In the genomic region with DNA sequence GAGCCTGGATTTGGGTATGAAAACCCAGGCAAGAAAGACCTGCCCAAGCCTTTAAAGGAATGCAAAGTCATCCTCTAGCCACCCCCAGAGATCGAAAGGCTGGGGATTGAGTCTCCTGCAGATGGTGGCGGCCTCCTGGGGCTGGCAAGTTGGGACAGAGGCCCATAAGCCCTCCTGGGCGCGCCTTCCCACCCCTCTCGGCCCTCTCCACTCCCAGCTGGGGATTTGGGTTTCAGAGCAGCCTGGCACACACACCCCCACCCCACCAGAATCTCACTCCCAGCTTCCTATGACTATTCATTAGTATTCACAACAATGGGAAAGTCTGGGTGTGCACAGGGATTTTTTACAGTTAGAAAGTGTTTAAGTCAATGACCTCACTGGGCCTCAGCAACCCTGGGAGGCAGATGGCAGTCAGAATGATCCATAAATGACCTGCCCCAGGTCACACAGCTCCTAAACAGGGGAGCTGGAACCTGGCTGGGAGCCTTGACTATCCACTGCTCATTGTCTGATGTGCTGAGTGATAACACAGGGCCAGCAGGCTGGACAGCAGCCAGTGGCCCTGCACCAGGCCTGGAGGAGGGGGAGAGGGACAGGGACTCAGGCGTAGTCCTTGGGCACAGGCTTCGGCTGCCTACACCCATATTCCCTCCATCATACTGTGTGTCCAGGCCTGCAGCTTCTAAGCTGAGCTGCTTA, we compare ENCODE assay signal across 6 cellular contexts. TPM values are rescaled to one million over a fixed set of nuclear protein-coding genes. Genes with fewer than 3 reads are reported as not detected.
DNase-seq lines count a peak whose midpoint lies in the region; ATAC-seq, FAIRE-seq and TF ChIP-seq lines count a peak whose summit lies in the region.

No MANE protein-coding gene starts in this region.

- H2AK9ac ChIP-seq in IMR-90 (replicated peaks; ENCODE audit: low read depth, low read length, poor library complexity), result peak overlapping the region; percentile 77

- dilution Hi-C loops in IMR-90 (cut with HindIII; ENCODE audit: low sequenced_read_pairs, unreplicated experiment), result no loop called here

- FAIRE-seq in K562 (lab: Jason Lieb, UNC), result peak; percentile 81

- H3K4me1 ChIP-seq in IMR-90 (ENCODE audit: control insufficient read depth, insufficient read depth, low read length) (peaks cover 25% of the 10 kb centered on the region), K562 (replicated peaks in 1 of 2; ENCODE audit: control insufficient read depth in 2 of 2, insufficient read depth in 2 of 2, low read length in 2 of 2) (peaks cover 29 to 65% of the 10 kb centered on the region in 2 experiments)

- H2AFZ ChIP-seq in IMR-90 (replicated peaks; ENCODE audit: low read length, poor library complexity) (peak overlapping the region; percentile 51), K562 (ENCODE audit: low read depth, low read length) (peak overlapping the region; percentile 34; the same call in 1 of the 2 replicates)

- intact Hi-C loops in IMR-90 (cut with micrococcal nuclease), result no loop called here
- intact Hi-C loops in K562 (cut with micrococcal nuclease), result no loop called here

- H3K27me3 Mint-ChIP-seq in nephron progenitor cell (ENCODE audit: low read depth, poor library complexity), result no peaks in the 10 kb centered on the region

- H3K9ac ChIP-seq in IMR-90 (ENCODE audit: low read depth, low read length) (no peak overlapping the region), K562 (ENCODE audit: insufficient read depth in 1 of 2, low read depth in 2 of 2, low read length in 2 of 2) (peak overlapping the region; percentile 50 to 87; a peak in 3 of 4 replicates)

- no peak overlapping the region for H3K18ac ChIP-seq in IMR-90 (ENCODE audit: low read depth, low read length)

- H3K9me1 ChIP-seq in IMR-90 (ENCODE audit: insufficient read depth, low read length) (0 out of 2 replicates have a peak, but pooled peaks cover 6% of the 10 kb centered on the region), K562 (ENCODE audit: control insufficient read depth, insufficient read depth, low read length) (peaks cover 20% of the 10 kb centered on the region)

- TF ChIP-seq EP300 in K562 (IDR thresholded peaks at IDR 0.05; ENCODE audit: low read length), result no peak

- H2BK120ac ChIP-seq in IMR-90 (ENCODE audit: low read depth, low read length), result no peak overlapping the region

- H3K4me2 ChIP-seq in IMR-90 (ENCODE audit: low read depth, low read length) (no peak overlapping the region), K562 (ENCODE audit: insufficient read depth, low read length) (peak overlapping the region; percentile 41)

- H2BK5ac ChIP-seq in IMR-90 (ENCODE audit: low read depth, low read length, poor library complexity, severe bottlenecking), result no peak overlapping the region

- no peaks in the 10 kb centered on the region for H3K36me3 Mint-ChIP-seq in nephron progenitor cell (ENCODE audit: low read depth)

- in situ Hi-C loops in IMR-90 (cut with MboI; ENCODE audit: low sequenced_read_pairs), result no loop called here
- in situ Hi-C loops in K562 (cut with MboI), result no loop called here

- H3K79me2 ChIP-seq in K562 (ENCODE audit: control insufficient read depth, insufficient read depth, low read length), result peaks cover 53% of the 10 kb centered on the region

- CTCF ChIA-PET in IMR-90 (lab: Yijun Ruan, JAX) (no interaction called here), K562 (lab: Yijun Ruan, JAX; ENCODE audit: low intra/inter-chr PET ratio) (interaction anchor here (0.6 kb wide), 1 partner anchor 1386 kb away, joined by 8 read pairs; no protein-coding TSS in a partner anchor)

- H3K27me3 ChIP-seq in IMR-90 (ENCODE audit: control insufficient read depth, insufficient read depth, low read length), result no peaks in the 10 kb centered on the region
- no peaks in the 10 kb centered on the region for H3K27me3 ChIP-seq in K562 (ENCODE audit: control insufficient read depth in 2 of 2, insufficient read depth in 2 of 2, low read length in 2 of 2)

- no peak overlapping the region for H2BK20ac ChIP-seq in IMR-90 (ENCODE audit: low read depth, low read length)

- H3K36me3 ChIP-seq in IMR-90 (ENCODE audit: control insufficient read depth, insufficient read depth, low read length) (no peaks in the 10 kb centered on the region), K562 (ENCODE audit: control insufficient read depth, insufficient read depth, low read length) (peaks cover 19% of the 10 kb centered on the region; the same call in 2 of the 3 replicates)

- no peak for TF ChIP-seq CTCF in IMR-90 (conservative IDR thresholded peaks at IDR 0.05; ENCODE audit: low read depth, low read length)
- TF ChIP-seq CTCF in K562 (IDR thresholded peaks at IDR 0.05 in 2 of 3, conservative IDR thresholded peaks at IDR 0.05 in 1 of 3; ENCODE audit: insufficient read depth in 2 of 3, low read depth in 1 of 3, low read length in 3 of 3), result no peak
- TF ChIP-seq CTCF in nephron progenitor cell (IDR thresholded peaks at IDR 0.05), result no peak

- TF ChIP-seq POLR2A in IMR-90 (IDR thresholded peaks at IDR 0.05; ENCODE audit: low read depth, low read length), result no peak
- no peak for TF ChIP-seq POLR2A in K562 (conservative IDR thresholded peaks at IDR 0.05)

- peak overlapping the region; percentile 64 for H3K27ac Mint-ChIP-seq in nephron progenitor cell

- peaks cover 87% of the 10 kb centered on the region for H3K4me1 Mint-ChIP-seq in nephron progenitor cell

- peak overlapping the region; percentile 14; the same call in 1 of the 2 replicates for H2AK5ac ChIP-seq in IMR-90 (ENCODE audit: low read depth, low read length)

- no peak overlapping the region for H3K4ac ChIP-seq in IMR-90 (ENCODE audit: low read depth, low read length)

- no peak overlapping the region for H3K23ac ChIP-seq in IMR-90 (ENCODE audit: low read depth, low read length)

- H3K14ac ChIP-seq in IMR-90 (replicated peaks; ENCODE audit: low read depth, low read length), result no peak overlapping the region

- BruUV-seq in IMR-90 (replicated peaks; lab: Mats Ljungman, UMichigan) (no TSS peak), K562 (replicated peaks; lab: Mats Ljungman, UMichigan) (no TSS peak)

- H3K4me3 Mint-ChIP-seq in nephron progenitor cell, result no peak overlapping the region

- H3K27ac ChIP-seq in IMR-90 (ENCODE audit: insufficient read depth, low read length) (no peak overlapping the region), K562 (ENCODE audit: extremely low read depth, low read depth, low read length) (peak overlapping the region; percentile 61; the same call in 2 of the 3 replicates)

- H4K20me1 ChIP-seq in IMR-90 (ENCODE audit: insufficient read depth, low read length) (peaks cover 8% of the 10 kb centered on the region), K562 (replicated peaks; ENCODE audit: control insufficient read depth, insufficient read depth, low read length) (peaks cover 25% of the 10 kb centered on the region; the same call in 1 of the 2 replicates)

- H3K4me3 ChIP-seq in IMR-90 (ENCODE audit: insufficient read depth, low read depth, low read length), result no peak overlapping the region
- H3K4me3 ChIP-seq in K562, result no peak overlapping the region

- WGBS in IMR-90 (ENCODE audit: extremely low coverage in 2 of 2, insufficient read length in 1 of 2), 2 experiments, result no CpG with 5 or more reads among the region's 7 CpGs
- 16% methylated on average over 7 of the region's 7 CpGs for WGBS in K562 (ENCODE audit: insufficient coverage, low coverage, missing lambda C conversion rate)

- H3K9me3 ChIP-seq in IMR-90 (ENCODE audit: control insufficient read depth, insufficient read depth, low read length) (no peaks in the 10 kb centered on the region), K562 (replicated peaks; ENCODE audit: control insufficient read depth, insufficient read depth, low read depth, low read length) (no peaks in the 10 kb centered on the region)

- peaks cover 0 to 10% of the 10 kb centered on the region in 2 experiments; a peak in 2 of 4 replicates for H3K79me1 ChIP-seq in IMR-90 (ENCODE audit: low read depth in 1 of 2, low read length in 2 of 2)

- TF ChIP-seq RAD21 in IMR-90 (IDR thresholded peaks at IDR 0.05; ENCODE audit: low read length), result no peak
- TF ChIP-seq RAD21 in K562 (CRISPR knock-in tag; conservative IDR thresholded peaks at IDR 0.05 in 1 of 2, IDR thresholded peaks at IDR 0.05 in 1 of 2), result no peak; a peak in 1 of 4 replicates

- 0 out of 2 replicates have a peak overlapping the region, but pooled peaks have one; percentile 1 for H3K56ac ChIP-seq in IMR-90 (ENCODE audit: extremely low read depth, insufficient read depth, low read length)

- no peak overlapping the region for H4K8ac ChIP-seq in IMR-90 (ENCODE audit: low read depth in 2 of 2, low read length in 2 of 2)

- no peaks in the 10 kb centered on the region for H3K9me3 Mint-ChIP-seq in nephron progenitor cell

- peak; percentile 19 for ATAC-seq in IMR-90 (ENCODE audit: low read depth)
- peak; percentile 74 for ATAC-seq in K562
- ATAC-seq in HG02840 (IDR thresholded peaks at IDR 0.05; ENCODE audit: low FRiP score, unreplicated experiment), result no peak
- no peak for ATAC-seq in GM21786 (IDR thresholded peaks at IDR 0.05; ENCODE audit: unreplicated experiment)

- H4K91ac ChIP-seq in IMR-90 (ENCODE audit: insufficient read depth, low read depth, low read length), result no peak overlapping the region

- no peak overlapping the region for H4K5ac ChIP-seq in IMR-90 (ENCODE audit: low read depth, low read length)

- no peak overlapping the region for H2BK15ac ChIP-seq in IMR-90 (ENCODE audit: low read depth, low read length)

- DNase-seq in IMR-90, result no peak
- DNase-seq in K562 (ENCODE audit: extremely low read depth in 1 of 4, low spot score in 3 of 4), result peak; percentile 48 to 71 (median 56)
- DNase-seq in nephron progenitor cell, result no peak
- no peak for DNase-seq in foreskin melanocyte

- POLR2A ChIA-PET in IMR-90 (lab: Charles Lee; ENCODE audit: unreplicated experiment) (no interaction called here), K562 (lab: Yijun Ruan, JAX) (interaction anchor here (0.6 to 2.7 kb wide), 9 partner anchors 9 to 383 kb away, joined by 3 to 22 read pairs (median 3); no protein-coding TSS in a partner anchor)

RNA-seq across cellular contexts. Expression of gene NHERF1, which starts 12.1 kb away (rescaled TPM):
- total RNA-seq in IMR-90 (2012; rRNA removed), result 3.3 and 3.8 TPM in 2 replicates
- 11.8 and 14.5 TPM in 2 replicates for polyA plus RNA-seq in IMR-90 (2012; rRNA removed)
- 12.1 and 16.9 TPM in 2 replicates for polyA plus RNA-seq in IMR-90 (2012; cell fraction: cytosol; rRNA removed)
- 8.0 and 9.1 TPM in 2 replicates for polyA plus RNA-seq in IMR-90 (2012; cell fraction: nucleus; rRNA removed; ENCODE audit: low replicate concordance)
- total RNA-seq in K562 (2011; cell fraction: chromatin; rRNA removed; ENCODE audit: low replicate concordance), result 18.4 and 49.5 TPM in 2 replicates
- 26.0 and 28.6 TPM in 2 replicates for total RNA-seq in K562 (2011; cell fraction: nucleolus; rRNA removed)
- total RNA-seq in K562 (2011; cell fraction: nucleoplasm; rRNA removed), result 29.0 and 37.5 TPM in 2 replicates
- total RNA-seq in K562 (2014; rRNA removed), result 35.5 and 51.8 TPM in 2 replicates
- total RNA-seq in K562 (2014; rRNA removed; fragmentation: Illumina TruSeq; extraction: Trizol), result 23.8 and 30.5 TPM in 2 replicates
- 38.9 and 40.2 TPM in 2 replicates for total RNA-seq in K562 (2015; rRNA removed; fragmentation: Illumina TruSeq; extraction: Trizol)
- 79.9 and 88.0 TPM in 2 replicates for total RNA-seq in K562 (2021)
- 36.9 and 45.6 TPM in 2 replicates for polyA plus RNA-seq in K562 (2011; rRNA removed)
- polyA plus RNA-seq in K562 (2011; cell fraction: cytosol; rRNA removed), result 59.4 and 62.4 TPM in 2 replicates
- 36.7 and 44.4 TPM in 2 replicates for polyA plus RNA-seq in K562 (2011; cell fraction: nucleus; rRNA removed)
- 42.9 and 66.5 TPM in 2 replicates for polyA plus RNA-seq in K562 (2012)
- 64.8 and 78.7 TPM in 2 replicates for polyA plus RNA-seq in K562 (2014; fragmentation: Illumina TruSeq; extraction: Trizol)
- polyA plus RNA-seq in K562 (2014; fragmentation: Nextera tagmentation; extraction: Ambion mirVana), result 10 to 100 TPM; 11.4 to 20.6 TPM
- polyA plus RNA-seq in K562 (2014; rRNA removed), result 44.9 and 50.1 TPM in 2 replicates
- polyA minus RNA-seq in K562 (2011; rRNA and poly(A)+ RNA removed), result 29.5 and 44.1 TPM in 2 replicates
- polyA minus RNA-seq in K562 (2011; cell fraction: cytosol; rRNA and poly(A)+ RNA removed), result 35.7 and 39.5 TPM in 2 replicates
- polyA minus RNA-seq in K562 (2011; cell fraction: nucleus; rRNA and poly(A)+ RNA removed), result 8.5 and 9.6 TPM in 2 replicates

RNA-seq across cellular contexts. Expression of gene NAT9, which starts 15.6 kb away (rescaled TPM):
- total RNA-seq in IMR-90 (2012; rRNA removed) (25.8 and 48.9 TPM in 2 replicates), K562 (2014; rRNA removed) (28.8 and 31.9 TPM in 2 replicates), K562 (2014; rRNA removed; fragmentation: Illumina TruSeq; extraction: Trizol) (28.3 and 42.2 TPM in 2 replicates), K562 (2015; rRNA removed; fragmentation: Illumina TruSeq; extraction: Trizol) (39.4 and 40.8 TPM in 2 replicates), K562 (2021) (56.8 and 63.6 TPM in 2 replicates)
- polyA plus RNA-seq in IMR-90 (2012; rRNA removed) (60.7 and 62.0 TPM in 2 replicates), K562 (2011; rRNA removed) (42.4 and 52.0 TPM in 2 replicates), K562 (2014; fragmentation: Illumina TruSeq; extraction: Trizol) (37.1 and 39.9 TPM in 2 replicates), K562 (2014; fragmentation: Nextera tagmentation; extraction: Ambion mirVana) (1 to 10 TPM; 4.2 to 5.9 TPM), K562 (2014; rRNA removed) (59.9 and 63.8 TPM in 2 replicates)
- polyA plus RNA-seq in IMR-90 (2012; cell fraction: cytosol; rRNA removed), result 37.4 and 41.6 TPM in 2 replicates
- polyA plus RNA-seq in IMR-90 (2012; cell fraction: nucleus; rRNA removed; ENCODE audit: low replicate concordance), result 399 and 532 TPM in 2 replicates
- total RNA-seq in K562 (2011; cell fraction: chromatin; rRNA removed; ENCODE audit: low replicate concordance), result 145 and 300 TPM in 2 replicates
- 204 and 205 TPM in 2 replicates for total RNA-seq in K562 (2011; cell fraction: nucleolus; rRNA removed)
- total RNA-seq in K562 (2011; cell fraction: nucleoplasm; rRNA removed), result 164 and 167 TPM in 2 replicates
- polyA plus RNA-seq in K562 (2011; cell fraction: cytosol; rRNA removed), result 38.3 and 39.8 TPM in 2 replicates
- polyA plus RNA-seq in K562 (2011; cell fraction: nucleus; rRNA removed), result 305 and 323 TPM in 2 replicates
- 49.7 and 52.4 TPM in 2 replicates for polyA plus RNA-seq in K562 (2012)
- polyA minus RNA-seq in K562 (2011; rRNA and poly(A)+ RNA removed), result 30.1 and 37.1 TPM in 2 replicates
- 9.9 and 11.5 TPM in 2 replicates for polyA minus RNA-seq in K562 (2011; cell fraction: cytosol; rRNA and poly(A)+ RNA removed)
- 60.3 and 89.4 TPM in 2 replicates for polyA minus RNA-seq in K562 (2011; cell fraction: nucleus; rRNA and poly(A)+ RNA removed)

RNA-seq across cellular contexts. Expression of gene RAB37, which starts 23.5 kb away (rescaled TPM):
- not detected in 2 replicates for total RNA-seq in IMR-90 (2012; rRNA removed)
- polyA plus RNA-seq in IMR-90 (2012; rRNA removed), result 0.19 TPM in 1 of 2 replicates, not detected in the other
- polyA plus RNA-seq in IMR-90 (2012; cell fraction: cytosol; rRNA removed), result 0.09 and 0.10 TPM in 2 replicates
- polyA plus RNA-seq in IMR-90 (2012; cell fraction: nucleus; rRNA removed; ENCODE audit: low replicate concordance), result 0.12 and 0.16 TPM in 2 replicates
- not detected in 2 replicates for total RNA-seq in K562 (2011; cell fraction: chromatin; rRNA removed; ENCODE audit: low replicate concordance)
- not detected in 2 replicates for total RNA-seq in K562 (2011; cell fraction: nucleolus; rRNA removed)
- total RNA-seq in K562 (2011; cell fraction: nucleoplasm; rRNA removed), result not detected in 2 replicates
- not detected in 2 replicates for total RNA-seq in K562 (2014; rRNA removed)
- not detected in 2 replicates for total RNA-seq in K562 (2014; rRNA removed; fragmentation: Illumina TruSeq; extraction: Trizol)
- total RNA-seq in K562 (2015; rRNA removed; fragmentation: Illumina TruSeq; extraction: Trizol), result 0.11 and 0.23 TPM in 2 replicates
- total RNA-seq in K562 (2021), result 0.27 TPM in 1 of 2 replicates, not detected in the other
- polyA plus RNA-seq in K562 (2011; rRNA removed), result 0.03 and 0.21 TPM in 2 replicates
- polyA plus RNA-seq in K562 (2011; cell fraction: cytosol; rRNA removed), result 0.22 TPM in 1 of 2 replicates, not detected in the other
- 0.07 and 0.18 TPM in 2 replicates for polyA plus RNA-seq in K562 (2011; cell fraction: nucleus; rRNA removed)
- 0.19 and 0.22 TPM in 2 replicates for polyA plus RNA-seq in K562 (2012)
- 0.04 and 0.12 TPM in 2 replicates for polyA plus RNA-seq in K562 (2014; fragmentation: Illumina TruSeq; extraction: Trizol)
- polyA plus RNA-seq in K562 (2014; fragmentation: Nextera tagmentation; extraction: Ambion mirVana), result under 1 TPM in 1 of 2 experiments, not detected in 1; 0.03 TPM
- not detected in 2 replicates for polyA plus RNA-seq in K562 (2014; rRNA removed)
- polyA minus RNA-seq in K562 (2011; rRNA and poly(A)+ RNA removed), result 0.11 TPM in 1 of 2 replicates, not detected in the other
- polyA minus RNA-seq in K562 (2011; cell fraction: cytosol; rRNA and poly(A)+ RNA removed), result not detected in 2 replicates
- not detected in 2 replicates for polyA minus RNA-seq in K562 (2011; cell fraction: nucleus; rRNA and poly(A)+ RNA removed)

RNA-seq across cellular contexts. Expression of gene CD300LF, which starts 47.8 kb away (rescaled TPM):
- total RNA-seq in IMR-90 (2012; rRNA removed) (not detected in 2 replicates), K562 (2014; rRNA removed) (not detected in 2 replicates), K562 (2014; rRNA removed; fragmentation: Illumina TruSeq; extraction: Trizol) (not detected in 2 replicates), K562 (2015; rRNA removed; fragmentation: Illumina TruSeq; extraction: Trizol) (not detected in 2 replicates), K562 (2021) (not detected in 2 replicates)
- polyA plus RNA-seq in IMR-90 (2012; rRNA removed) (not detected in 2 replicates), K562 (2011; rRNA removed) (not detected in 2 replicates), K562 (2014; fragmentation: Illumina TruSeq; extraction: Trizol) (not detected in 2 replicates), K562 (2014; fragmentation: Nextera tagmentation; extraction: Ambion mirVana) (not detected), K562 (2014; rRNA removed) (not detected in 2 replicates)
- not detected in 2 replicates for polyA plus RNA-seq in IMR-90 (2012; cell fraction: cytosol; rRNA removed)
- not detected in 2 replicates for polyA plus RNA-seq in IMR-90 (2012; cell fraction: nucleus; rRNA removed; ENCODE audit: low replicate concordance)
- total RNA-seq in K562 (2011; cell fraction: chromatin; rRNA removed; ENCODE audit: low replicate concordance), result not detected in 2 replicates
- total RNA-seq in K562 (2011; cell fraction: nucleolus; rRNA removed), result not detected in 2 replicates
- total RNA-seq in K562 (2011; cell fraction: nucleoplasm; rRNA removed), result not detected in 2 replicates
- polyA plus RNA-seq in K562 (2011; cell fraction: cytosol; rRNA removed), result not detected in 2 replicates
- not detected in 2 replicates for polyA plus RNA-seq in K562 (2011; cell fraction: nucleus; rRNA removed)
- not detected in 2 replicates for polyA plus RNA-seq in K562 (2012)
- not detected in 2 replicates for polyA minus RNA-seq in K562 (2011; rRNA and poly(A)+ RNA removed)
- not detected in 2 replicates for polyA minus RNA-seq in K562 (2011; cell fraction: cytosol; rRNA and poly(A)+ RNA removed)
- not detected in 2 replicates for polyA minus RNA-seq in K562 (2011; cell fraction: nucleus; rRNA and poly(A)+ RNA removed)

Comparison
In these comparisons a context has a peak if more than half of its experiments do, and no peak if none do; other contexts are left out.
1. ATAC-seq: peak in IMR-90 (single experiment) and K562 (single experiment); none in HG02840 (single experiment) and GM21786 (single experiment).
2. DNase-seq: peak in K562 (4 of 4); none in IMR-90 (single experiment), nephron progenitor cell (single experiment) and foreskin melanocyte (single experiment).